Comparison of ENCODE assay signal across 1 cellular context in the genomic region with DNA sequence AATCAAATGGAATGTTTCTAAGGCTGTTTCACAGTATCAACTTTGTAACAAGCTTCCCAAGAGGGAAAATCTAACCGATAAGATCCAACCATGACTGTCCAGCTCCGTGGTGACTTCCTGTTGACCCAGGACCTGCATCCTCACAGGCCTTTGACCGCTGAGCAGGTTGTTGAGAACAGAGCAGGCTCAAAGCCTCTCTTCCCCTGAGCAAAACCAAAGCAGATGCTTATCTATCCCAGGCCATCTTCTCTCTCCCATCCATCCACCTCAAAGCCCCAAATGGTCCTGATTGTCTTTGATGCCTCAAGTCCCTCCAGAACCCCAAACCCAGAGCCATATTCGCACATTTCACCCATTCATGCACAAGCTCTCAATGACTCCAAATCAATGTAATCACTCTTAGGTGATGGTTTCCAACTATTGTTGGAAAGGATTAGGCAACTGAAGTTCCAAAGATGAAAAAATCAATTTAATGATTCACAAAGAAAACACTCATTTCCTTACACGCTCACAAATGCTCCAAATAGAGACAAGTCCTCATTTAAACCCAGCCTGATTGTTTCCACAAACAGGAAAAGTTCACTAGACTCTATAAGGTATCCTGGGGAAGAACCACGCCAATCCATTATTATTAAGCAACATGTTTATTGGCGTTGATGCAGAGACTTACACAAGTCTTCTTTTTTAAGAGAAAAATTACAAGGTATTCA.
TF ChIP-seq lines count a peak whose summit lies in the region.

No MANE protein-coding gene starts in this region.

TF ChIP-seq in HCT116, 20 proteins besides CTCF, POLR2A, EP300 and RAD21:
- TF ChIP-seq JUND (IDR thresholded peaks at IDR 0.05) (peak; percentile 27; the same call in 1 of the 2 replicates), EGR1 (IDR thresholded peaks at IDR 0.05; ENCODE audit: low read depth) (no peak), SP1 (IDR thresholded peaks at IDR 0.05; ENCODE audit: low read depth) (peak; percentile 48)
